23 cellular contexts compared by ENCODE assay signal in the genomic region with DNA sequence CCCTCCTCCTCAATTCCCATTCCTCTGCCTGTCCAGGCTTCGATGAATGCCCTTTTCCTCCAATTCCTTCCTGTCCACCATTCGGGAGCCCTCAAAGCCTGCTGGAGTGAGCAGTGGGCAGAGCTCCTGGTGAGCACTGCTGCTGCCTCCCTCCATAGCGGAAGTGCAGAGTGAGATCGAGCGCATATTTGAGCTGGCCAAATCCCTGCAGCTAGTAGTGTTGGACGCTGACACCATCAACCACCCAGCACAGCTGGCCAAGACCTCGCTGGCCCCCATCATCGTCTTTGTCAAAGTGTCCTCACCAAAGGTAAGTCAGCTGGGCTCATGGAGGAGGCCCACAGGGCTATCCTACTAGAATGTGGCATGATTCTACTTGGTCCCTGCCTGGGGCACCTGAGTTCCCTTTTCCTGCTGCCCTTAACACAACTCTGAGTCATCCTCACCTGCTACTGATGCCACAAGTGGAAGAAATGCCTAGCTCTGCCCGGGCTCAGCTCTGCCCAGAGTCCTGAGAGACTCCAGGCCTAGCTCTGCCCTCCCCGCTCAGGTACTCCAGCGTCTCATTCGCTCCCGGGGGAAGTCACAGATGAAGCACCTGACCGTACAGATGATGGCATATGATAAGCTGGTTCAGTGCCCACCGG. TPM values are rescaled to one million over a fixed set of nuclear protein-coding genes. Genes with fewer than 3 reads are reported as not detected.
A peak's percentile ranks its signal among the peaks of the same experiment; 100 is the strongest.
DNase-seq lines count a peak whose midpoint lies in the region; ATAC-seq and TF ChIP-seq lines count a peak whose summit lies in the region.
"Had no signal": no experiment of that assay in that cellular context is flagged by ENCODE, and none has a peak within 500 bp of the region (broad histone marks: within the 10 kb centered on the region; RNA-seq: fewer than 3 reads in every experiment).

No MANE protein-coding gene starts in this region.

- no peak overlapping the region for H3K4me3 ChIP-seq in CD8-positive, alpha-beta T cell (ENCODE audit: low read depth, low read length)
- H3K4me3 ChIP-seq in MM.1S (ENCODE audit: low read length) = no peak overlapping the region
- H3K4me3 ChIP-seq: GM12878, neural progenitor cell, right lobe of liver, SK-N-MC, upper lobe of left lung had no signal

- no peaks in the 10 kb centered on the region for H3K9me3 ChIP-seq in CD8-positive, alpha-beta T cell (ENCODE audit: low read length)
- no peaks in the 10 kb centered on the region for H3K9me3 ChIP-seq in MM.1S (replicated peaks; ENCODE audit: insufficient read depth, low read length)
- H3K9me3 ChIP-seq: right lobe of liver, upper lobe of left lung had no signal

- intact Hi-C loops in CD8-positive, alpha-beta T cell (cut with DNase I, micrococcal nuclease) = no loop called here

- no peaks in the 10 kb centered on the region for H3K27me3 ChIP-seq in CD8-positive, alpha-beta T cell (ENCODE audit: insufficient read depth, low read length)
- no peaks in the 10 kb centered on the region for H3K27me3 ChIP-seq in MM.1S (replicated peaks; ENCODE audit: insufficient read depth, low read length)
- H3K27me3 ChIP-seq: neural progenitor cell, right lobe of liver, upper lobe of left lung had no signal

- H3K9ac ChIP-seq in MM.1S (ENCODE audit: low read length) = no peak overlapping the region
- H3K9ac ChIP-seq: neural progenitor cell had no signal

- TF ChIP-seq CTCF in CD8-positive, alpha-beta T cell (IDR thresholded peaks at IDR 0.05) = no peak
- TF ChIP-seq CTCF in neural crest cell (conservative IDR thresholded peaks at IDR 0.05) = no peak
- no peak for TF ChIP-seq CTCF in MM.1S (IDR thresholded peaks at IDR 0.05; ENCODE audit: low read length)

- H3K27ac ChIP-seq in CD8-positive, alpha-beta T cell (ENCODE audit: low read depth, low read length) = no peak overlapping the region
- H3K27ac ChIP-seq in MM.1S (ENCODE audit: low read length) = no peak overlapping the region
- H3K27ac ChIP-seq: C4-2B, neural progenitor cell, right lobe of liver, SK-N-MC, upper lobe of left lung had no signal

- POLR2A ChIA-PET in CD8-positive, alpha-beta T cell (lab: Charles Lee) = interaction anchor here (1.2 kb wide), 1 partner anchor 22 kb away, joined by 3 read pairs; no protein-coding TSS in a partner anchor

- H3K4me3 Mint-ChIP-seq in CD8-positive, alpha-beta T cell = no peak overlapping the region
- no peak overlapping the region for H3K4me3 Mint-ChIP-seq in central memory CD8-positive, alpha-beta T cell
- peak overlapping the region; percentile 59 for H3K4me3 Mint-ChIP-seq in neural crest cell
- H3K4me3 Mint-ChIP-seq: neural progenitor cell, T-helper 17 cell had no signal

- CTCF ChIA-PET in CD8-positive, alpha-beta T cell (lab: Charles Lee) = interaction anchor here (1.0 to 2.2 kb wide), 4 partner anchors 11 to 65 kb away, joined by 3 to 6 read pairs (median 4); a partner anchor contains a TSS

- no peaks in the 10 kb centered on the region for H3K79me2 ChIP-seq in MM.1S (ENCODE audit: low read length)

- no peak for ATAC-seq in CD8-positive, alpha-beta T cell
- no peak for ATAC-seq in central memory CD8-positive, alpha-beta T cell (replicated peaks; ENCODE audit: extremely low read depth, poor library complexity, severe bottlenecking)
- no peak for ATAC-seq in GM18858 (IDR thresholded peaks at IDR 0.05; ENCODE audit: unreplicated experiment)
- ATAC-seq: GM12878, T-helper 17 cell had no signal

- peaks cover 3% of the 10 kb centered on the region for H3K4me1 Mint-ChIP-seq in CD8-positive, alpha-beta T cell (ENCODE audit: low read depth)
- H3K4me1 Mint-ChIP-seq in central memory CD8-positive, alpha-beta T cell = peaks cover 22% of the 10 kb centered on the region
- no peaks in the 10 kb centered on the region for H3K4me1 Mint-ChIP-seq in neural crest cell
- H3K4me1 Mint-ChIP-seq: neural progenitor cell had no signal

- no peaks in the 10 kb centered on the region for H4K20me1 ChIP-seq in MM.1S (ENCODE audit: insufficient read depth, low read length)

- H3K9me2 ChIP-seq in MM.1S (replicated peaks; ENCODE audit: insufficient read depth, low read length) = no peaks in the 10 kb centered on the region

- H3K36me3 Mint-ChIP-seq in CD8-positive, alpha-beta T cell = peaks cover 31% of the 10 kb centered on the region
- peaks cover 18% of the 10 kb centered on the region for H3K36me3 Mint-ChIP-seq in central memory CD8-positive, alpha-beta T cell (ENCODE audit: insufficient read depth)
- H3K36me3 Mint-ChIP-seq in neural crest cell (ENCODE audit: low read depth) = peaks cover 16% of the 10 kb centered on the region

- peak overlapping the region; percentile 70 for H3K27ac Mint-ChIP-seq in CD8-positive, alpha-beta T cell
- peak overlapping the region; percentile 30 for H3K27ac Mint-ChIP-seq in central memory CD8-positive, alpha-beta T cell (ENCODE audit: low read depth)
- H3K27ac Mint-ChIP-seq in neural crest cell (ENCODE audit: unreplicated experiment) = no peak overlapping the region
- H3K27ac Mint-ChIP-seq: neural progenitor cell had no signal

- no peaks in the 10 kb centered on the region for H3K9me3 Mint-ChIP-seq in CD8-positive, alpha-beta T cell
- H3K9me3 Mint-ChIP-seq in central memory CD8-positive, alpha-beta T cell = no peaks in the 10 kb centered on the region
- no peaks in the 10 kb centered on the region for H3K9me3 Mint-ChIP-seq in neural crest cell
- H3K9me3 Mint-ChIP-seq: neural progenitor cell had no signal

- H3K27me3 Mint-ChIP-seq in CD8-positive, alpha-beta T cell (ENCODE audit: low read depth) = no peaks in the 10 kb centered on the region
- H3K27me3 Mint-ChIP-seq in central memory CD8-positive, alpha-beta T cell = no peaks in the 10 kb centered on the region
- no peaks in the 10 kb centered on the region for H3K27me3 Mint-ChIP-seq in neural crest cell (ENCODE audit: low read depth)
- H3K27me3 Mint-ChIP-seq: T-helper 17 cell had no signal

- H3F3A ChIP-seq in MM.1S (ENCODE audit: insufficient read depth, low read length) = peaks cover 4% of the 10 kb centered on the region; the same call in 1 of the 2 replicates

- H3K4me1 ChIP-seq in CD8-positive, alpha-beta T cell (ENCODE audit: insufficient read depth, low read length) = no peaks in the 10 kb centered on the region
- H3K4me1 ChIP-seq in MM.1S (ENCODE audit: low read length) = peaks cover 17% of the 10 kb centered on the region
- H3K4me1 ChIP-seq: neural progenitor cell, right lobe of liver had no signal

- H3K4me2 ChIP-seq in MM.1S (ENCODE audit: low read depth, low read length) = no peak overlapping the region
- H3K4me2 ChIP-seq: neural progenitor cell had no signal

- no peak for DNase-seq in CD8-positive, alpha-beta T cell
- peak; percentile 71 for DNase-seq in HPDE6-E6E7 (ENCODE audit: extremely low spot score)
- DNase-seq in central memory CD8-positive, alpha-beta T cell (ENCODE audit: low spot score in 2 of 2) = no peak
- DNase-seq in neural crest cell (ENCODE audit: low read depth, low spot score) = no peak
- no peak for DNase-seq in SIG-M5 treated with dmso at 0.1 percent for 504 hours (lab: John Stamatoyannopoulos, UW; ENCODE audit: unreplicated experiment)
- DNase-seq in MM.1S = no peak
- DNase-seq: activated CD8-positive, alpha-beta memory T cell treated with anti-CD3 and anti-CD28 coated beads for 24 hours; activated gamma-delta T cell treated with Interleukin-2 at 50 U/mL for 16 hours; GOT3; head of caudate nucleus; kidney glomerular epithelial cell; NCI-H2029 treated with DMSO at 0.1 percent for 48 hours; NCI-H82; right lobe of liver; stimulated activated CD4-positive, alpha-beta T cell treated with anti-CD3 and anti-CD28 coated beads, Interleukin-2, amount 100 ng/mL, for 48 hours; T-helper 17 cell had no signal

- no peak overlapping the region for H2AFZ ChIP-seq in MM.1S (ENCODE audit: low read length)
- H2AFZ ChIP-seq: neural progenitor cell had no signal

- peaks cover 23% of the 10 kb centered on the region for H3K36me3 ChIP-seq in CD8-positive, alpha-beta T cell (ENCODE audit: insufficient read depth, low read length)
- peaks cover 8% of the 10 kb centered on the region; the same call in 1 of the 2 replicates for H3K36me3 ChIP-seq in MM.1S (replicated peaks; ENCODE audit: insufficient read depth, low read length)
- H3K36me3 ChIP-seq: neural progenitor cell had no signal

RNA-seq across cellular contexts. Expression of a gene that starts 8.0 kb away (rescaled TPM):
- 1 to 10 TPM; 3.2 to 4.2 TPM for total RNA-seq in CD8-positive, alpha-beta T cell
- 57.4 and 59.7 TPM in 2 replicates for total RNA-seq in neural crest cell

RNA-seq across cellular contexts. Expression of a gene that starts 25.6 kb away (rescaled TPM):
- total RNA-seq in CD8-positive, alpha-beta T cell = 10 to 100 TPM; 70.6 to 76.4 TPM
- total RNA-seq in neural crest cell = 119 and 124 TPM in 2 replicates

RNA-seq across cellular contexts. Expression of a gene that starts 37.4 kb away (rescaled TPM):
- total RNA-seq in CD8-positive, alpha-beta T cell = not detected
- 79.5 and 81.0 TPM in 2 replicates for total RNA-seq in neural crest cell

RNA-seq across cellular contexts. Expression of a gene that starts 39.3 kb away (rescaled TPM):
- total RNA-seq in CD8-positive, alpha-beta T cell = 10 to 100 TPM; 11.9 to 12.9 TPM
- total RNA-seq in neural crest cell = 4.2 and 6.1 TPM in 2 replicates
- total RNA-seq: RPMI7951 had no signal

Comparison
In these comparisons a context has a peak if more than half of its experiments do, and no peak if none do; other contexts are left out.
1. RNA of a gene that starts 8.0 kb away (total RNA-seq): 57.4 to 59.7 TPM in neural crest cell; 3.2 to 4.2 TPM in CD8-positive, alpha-beta T cell; every median in the first group is over 10 times any median in the second.
2. RNA of a gene that starts 37.4 kb away (total RNA-seq): 79.5 to 81.0 TPM in neural crest cell; not detected in CD8-positive, alpha-beta T cell; every median in the first group is over 10 times any median in the second.